ENCODE assay signal across 12 cellular contexts in genomic region chr12:101941306-101942000, GRCh38.
DNase-seq lines count a peak whose midpoint lies in the region; ATAC-seq, FAIRE-seq and TF ChIP-seq lines count a peak whose summit lies in the region.
"Had no signal": no experiment of that assay in that cellular context is flagged by ENCODE, and none has a peak within 500 bp of the region (broad histone marks: within the 10 kb centered on the region; RNA-seq: fewer than 3 reads in every experiment).

No MANE protein-coding gene starts in this region.

- peaks cover 16% of the 10 kb centered on the region for H3K4me1 ChIP-seq in endothelial cell of umbilical vein (ENCODE audit: control insufficient read depth, extremely low read depth, insufficient read depth, low read length)
- H3K4me1 ChIP-seq in transverse colon: peaks cover 0 to 12% (median 2%) of the 10 kb centered on the region in 4 donors

- no peak overlapping the region for H3K9ac ChIP-seq in endothelial cell of umbilical vein (replicated peaks; ENCODE audit: extremely low read depth, insufficient read depth, low read length)

- H3K4me1 Mint-ChIP-seq in activated T-helper 2 cell treated with anti-CD3 and anti-CD28 coated beads, Interferon-gamma antibody, Interleukin-2, Interleukin-4, amounts not matched to agents 10 μg/mL and 5 μg/mL and 100 μg/mL, durations not matched to agents 14 hours and 24 hours and 36 hours (ENCODE audit: low read depth): peaks cover 35% of the 10 kb centered on the region
- H3K4me1 Mint-ChIP-seq: natural killer cell had no signal

- H3K79me2 ChIP-seq in endothelial cell of umbilical vein (ENCODE audit: control insufficient read depth, insufficient read depth, low read length): no peaks in the 10 kb centered on the region

- no peak overlapping the region for H3K27ac Mint-ChIP-seq in activated T-helper 2 cell treated with anti-CD3 and anti-CD28 coated beads, Interferon-gamma antibody, Interleukin-2, Interleukin-4, amounts not matched to agents 10 μg/mL and 5 μg/mL and 100 μg/mL, durations not matched to agents 14 hours and 24 hours and 36 hours
- H3K27ac Mint-ChIP-seq: natural killer cell had no signal

- no peaks in the 10 kb centered on the region for H3K9me1 ChIP-seq in endothelial cell of umbilical vein (replicated peaks; ENCODE audit: control insufficient read depth, extremely low read depth, insufficient read depth, low read length)

- peak; percentile 87 for FAIRE-seq in endothelial cell of umbilical vein (lab: Jason Lieb, UNC)

- no peaks in the 10 kb centered on the region for H3K9me3 Mint-ChIP-seq in activated T-helper 2 cell treated with anti-CD3 and anti-CD28 coated beads, Interferon-gamma antibody, Interleukin-2, Interleukin-4, amounts not matched to agents 10 μg/mL and 5 μg/mL and 100 μg/mL, durations not matched to agents 14 hours and 24 hours and 36 hours
- H3K9me3 Mint-ChIP-seq: natural killer cell had no signal

- H3K27ac ChIP-seq in endothelial cell of umbilical vein (ENCODE audit: insufficient read depth, low read depth, low read length) (peak overlapping the region; percentile 24), transverse colon (no peak overlapping the region)
- H3K27ac ChIP-seq: epithelial cell of prostate had no signal

- H3K36me3 ChIP-seq in endothelial cell of umbilical vein (ENCODE audit: control insufficient read depth in 2 of 2, extremely low read depth in 1 of 2, insufficient read depth in 2 of 2, low read length in 2 of 2): no peaks in the 10 kb centered on the region
- no peaks in the 10 kb centered on the region for H3K36me3 ChIP-seq in transverse colon

- H3K4me3 ChIP-seq in GM12865 (ENCODE audit: low read depth, low read length) (no peak overlapping the region), endothelial cell of umbilical vein (replicated peaks in 1 of 3; ENCODE audit: insufficient read depth in 1 of 3, low read depth in 1 of 3, low read length in 3 of 3) (no peak overlapping the region), transverse colon (no peak overlapping the region)

- 55 to 63% methylated on average over 2 of the region's 2 CpGs for WGBS in transverse colon (ENCODE audit: low coverage in 1 of 2), 2 donors

- no TSS peak for BruUV-seq in endothelial cell of umbilical vein (replicated peaks; lab: Mats Ljungman, UMichigan)

- no peak for TF ChIP-seq POLR2A in endothelial cell of umbilical vein (IDR thresholded peaks at IDR 0.05; ENCODE audit: low read depth, low read length)
- no peak for TF ChIP-seq POLR2A in transverse colon (IDR thresholded peaks at IDR 0.05)

- CTCF ChIA-PET in endothelial cell of umbilical vein (lab: Charles Lee): interaction anchor here (1.0 to 4.2 kb wide), 10 partner anchors 86 to 1691 kb away, joined by 3 to 50 read pairs (median 5); no protein-coding TSS in a partner anchor

- POLR2A ChIA-PET in endothelial cell of umbilical vein (lab: Charles Lee): no interaction called here

- H3K27me3 Mint-ChIP-seq in activated T-helper 2 cell treated with anti-CD3 and anti-CD28 coated beads, Interferon-gamma antibody, Interleukin-2, Interleukin-4, amounts not matched to agents 10 μg/mL and 5 μg/mL and 100 μg/mL, durations not matched to agents 14 hours and 24 hours and 36 hours (ENCODE audit: low read depth): peaks cover 2% of the 10 kb centered on the region

- TF ChIP-seq CTCF in GM12865 (IDR thresholded peaks at IDR 0.05; ENCODE audit: insufficient read depth, low read depth, low read length, missing control alignments): no peak
- TF ChIP-seq CTCF in endothelial cell of umbilical vein (IDR thresholded peaks at IDR 0.05; ENCODE audit: extremely low read depth in 1 of 2, insufficient read depth in 1 of 2, low read depth in 1 of 2, low read length in 2 of 2): no peak
- TF ChIP-seq CTCF in transverse colon (IDR thresholded peaks at IDR 0.05): no peak

- no peaks in the 10 kb centered on the region for H4K20me1 ChIP-seq in endothelial cell of umbilical vein (replicated peaks; ENCODE audit: control insufficient read depth, extremely low read depth, insufficient read depth, low read length)

- H3K9me3 ChIP-seq in endothelial cell of umbilical vein (replicated peaks; ENCODE audit: control insufficient read depth, insufficient read depth, low read length) (no peaks in the 10 kb centered on the region), transverse colon (no peaks in the 10 kb centered on the region)

- DNase-seq in GM12865 (ENCODE audit: low read depth): peak; percentile 62
- peak; percentile 59 for DNase-seq in endothelial cell of umbilical vein (ENCODE audit: low read depth, low spot score)
- DNase-seq in activated T-cell treated with anti-CD3 and anti-CD28 coated beads for 4 hours: no peak
- DNase-seq in activated T-helper 2 cell treated with anti-CD3 and anti-CD28 coated beads, Interferon-gamma antibody, Interleukin-2, Interleukin-4, amounts not matched to agents 10 μg/mL and 5 μg/mL and 100 μg/mL, durations not matched to agents 14 hours and 24 hours and 36 hours (ENCODE audit: low spot score): no peak
- DNase-seq in activated CD8-positive, alpha-beta memory T cell treated with anti-CD3 and anti-CD28 coated beads, Interleukin-2, amount 50 U/mL, for 4 hours: no peak
- DNase-seq in transverse colon: no peak
- DNase-seq: activated gamma-delta T cell treated with Interleukin-2 at 50 U/mL for 16 hours, COR-L47, natural killer cell had no signal

- dilution Hi-C loops in endothelial cell of umbilical vein (cut with MboI; ENCODE audit: extremely low pct_ligation_motif_present, low sequenced_read_pairs): no loop called here

- no peak overlapping the region for H3K4me3 Mint-ChIP-seq in activated T-helper 2 cell treated with anti-CD3 and anti-CD28 coated beads, Interferon-gamma antibody, Interleukin-2, Interleukin-4, amounts not matched to agents 10 μg/mL and 5 μg/mL and 100 μg/mL, durations not matched to agents 14 hours and 24 hours and 36 hours (ENCODE audit: low read depth)
- H3K4me3 Mint-ChIP-seq: natural killer cell had no signal

- ATAC-seq in GM21526 (IDR thresholded peaks at IDR 0.05; ENCODE audit: low FRiP score, unreplicated experiment) (peak; percentile 80), HG03378 (IDR thresholded peaks at IDR 0.05; ENCODE audit: unreplicated experiment) (peak; percentile 81)

- no peaks in the 10 kb centered on the region for H3K27me3 ChIP-seq in endothelial cell of umbilical vein (ENCODE audit: control insufficient read depth in 2 of 2, insufficient read depth in 2 of 2, low read length in 2 of 2)
- H3K27me3 ChIP-seq in transverse colon: no peaks in the 10 kb centered on the region

- intact Hi-C loops in endothelial cell of umbilical vein (cut with micrococcal nuclease): loop anchor here (2.0 kb wide), 2 partner anchors 121 to 231 kb away; no protein-coding TSS in a partner anchor
- intact Hi-C loops in activated T-helper 2 cell treated with anti-CD3 and anti-CD28 coated beads, Interferon-gamma antibody, Interleukin-2, Interleukin-4, amounts not matched to agents 10 μg/mL and 5 μg/mL and 100 μg/mL, durations not matched to agents 14 hours and 24 hours and 36 hours (cut with micrococcal nuclease): loop anchor here (2.0 kb wide), 1 partner anchor 537 kb away; no protein-coding TSS in a partner anchor
- intact Hi-C loops in transverse colon (cut with DNase I; ENCODE audit: low total_unique reads): loop anchor here (5.0 kb wide), 1 partner anchor 541 kb away; the partner anchor contains the start of gene IGF1

- no peak for TF ChIP-seq EP300 in transverse colon (IDR thresholded peaks at IDR 0.05; ENCODE audit: low read depth)

- H3K36me3 Mint-ChIP-seq in activated T-helper 2 cell treated with anti-CD3 and anti-CD28 coated beads, Interferon-gamma antibody, Interleukin-2, Interleukin-4, amounts not matched to agents 10 μg/mL and 5 μg/mL and 100 μg/mL, durations not matched to agents 14 hours and 24 hours and 36 hours (ENCODE audit: low read depth): no peaks in the 10 kb centered on the region
- H3K36me3 Mint-ChIP-seq: natural killer cell had no signal

- in situ Hi-C loops in transverse colon (cut with MboI; ENCODE audit: low pct_ligation_motif_present in 1 of 4, low pct_unique_long_range_greater_than_20kb in 1 of 4, low sequenced_read_pairs in 3 of 4): loop anchor here in 2 of 4 donors (10.0 to 25.0 kb wide), 2 partner anchors 543 to 546 kb away; partner anchors contain the start of gene IGF1 (in 2 of the 2)

- peak overlapping the region; percentile 37 for H3K4me2 ChIP-seq in endothelial cell of umbilical vein (ENCODE audit: insufficient read depth, low read length)

- peak overlapping the region; percentile 72 for H2AFZ ChIP-seq in endothelial cell of umbilical vein (ENCODE audit: low read depth, low read length)

TF ChIP-seq in endothelial cell of umbilical vein, 7 proteins besides CTCF, POLR2A, EP300 and RAD21:
- TF ChIP-seq GATA2 (IDR thresholded peaks at IDR 0.05; ENCODE audit: insufficient read depth, insufficient read length, low read depth, low read length): no peak
- peak; percentile 56 for TF ChIP-seq FOS (IDR thresholded peaks at IDR 0.05; ENCODE audit: borderline replicate concordance, insufficient read depth, low read length)

Comparison
In these comparisons a context has a peak if more than half of its experiments do, and no peak if none do; other contexts are left out.
1. DNase-seq: peak in GM12865 (single experiment) and endothelial cell of umbilical vein (single experiment); none in activated T-cell treated with anti-CD3 and anti-CD28 coated beads for 4 hours (single experiment), activated T-helper 2 cell treated with anti-CD3 and anti-CD28 coated beads, Interferon-gamma antibody, Interleukin-2, Interleukin-4, amounts not matched to agents 10 μg/mL and 5 μg/mL and 100 μg/mL, durations not matched to agents 14 hours and 24 hours and 36 hours (single experiment), activated CD8-positive, alpha-beta memory T cell treated with anti-CD3 and anti-CD28 coated beads, Interleukin-2, amount 50 U/mL, for 4 hours (single experiment) and transverse colon (single experiment).